1 cellular context compared by ENCODE assay signal in genomic region chr2:46967022-46967591, GRCh38.
TF ChIP-seq lines count a peak whose summit lies in the region.
"Not testable (repeated sequence)": the region's sequence is repeated elsewhere in the genome, so short reads cannot be mapped to it uniquely, and the experiment has no call there.

No MANE protein-coding gene starts in this region.

TF ChIP-seq in HepG2, 621 proteins besides CTCF, POLR2A, EP300 and RAD21 (continued from another document and continues in another):
- TF ChIP-seq, protein P1, sequence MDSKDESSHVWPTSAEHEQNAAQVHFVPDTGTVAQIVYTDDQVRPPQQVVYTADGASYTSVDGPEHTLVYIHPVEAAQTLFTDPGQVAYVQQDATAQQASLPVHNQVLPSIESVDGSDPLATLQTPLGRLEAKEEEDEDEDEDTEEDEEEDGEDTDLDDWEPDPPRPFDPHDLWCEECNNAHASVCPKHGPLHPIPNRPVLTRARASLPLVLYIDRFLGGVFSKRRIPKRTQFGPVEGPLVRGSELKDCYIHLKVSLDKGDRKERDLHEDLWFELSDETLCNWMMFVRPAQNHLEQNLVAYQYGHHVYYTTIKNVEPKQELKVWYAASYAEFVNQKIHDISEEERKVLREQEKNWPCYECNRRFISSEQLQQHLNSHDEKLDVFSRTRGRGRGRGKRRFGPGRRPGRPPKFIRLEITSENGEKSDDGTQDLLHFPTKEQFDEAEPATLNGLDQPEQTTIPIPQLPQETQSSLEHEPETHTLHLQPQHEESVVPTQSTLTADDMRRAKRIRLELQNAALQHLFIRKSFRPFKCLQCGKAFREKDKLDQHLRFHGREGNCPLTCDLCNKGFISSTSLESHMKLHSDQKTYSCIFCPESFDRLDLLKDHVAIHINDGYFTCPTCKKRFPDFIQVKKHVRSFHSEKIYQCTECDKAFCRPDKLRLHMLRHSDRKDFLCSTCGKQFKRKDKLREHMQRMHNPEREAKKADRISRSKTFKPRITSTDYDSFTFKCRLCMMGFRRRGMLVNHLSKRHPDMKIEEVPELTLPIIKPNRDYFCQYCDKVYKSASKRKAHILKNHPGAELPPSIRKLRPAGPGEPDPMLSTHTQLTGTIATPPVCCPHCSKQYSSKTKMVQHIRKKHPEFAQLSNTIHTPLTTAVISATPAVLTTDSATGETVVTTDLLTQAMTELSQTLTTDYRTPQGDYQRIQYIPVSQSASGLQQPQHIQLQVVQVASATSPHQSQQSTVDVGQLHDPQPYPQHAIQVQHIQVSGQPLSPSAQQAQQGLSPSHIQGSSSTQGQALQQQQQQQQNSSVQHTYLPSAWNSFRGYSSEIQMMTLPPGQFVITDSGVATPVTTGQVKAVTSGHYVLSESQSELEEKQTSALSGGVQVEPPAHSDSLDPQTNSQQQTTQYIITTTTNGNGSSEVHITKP (CRISPR knock-in tag; IDR thresholded peaks at IDR 0.05; ENCODE audit: low read depth), result peak; percentile 68; the same call in 1 of the 2 replicates
- TF ChIP-seq DRAP1 (CRISPR knock-in tag; IDR thresholded peaks at IDR 0.05), result 0 out of 2 replicates have a peak, but pooled peaks have one; percentile 50
- peak; percentile 26; the same call in 1 of the 2 replicates for TF ChIP-seq TGIF2 (CRISPR knock-in tag; IDR thresholded peaks at IDR 0.05)
- TF ChIP-seq ATM (IDR thresholded peaks at IDR 0.05; ENCODE audit: borderline replicate concordance), result peak; percentile 84; the same call in 1 of the 2 replicates
- 0 out of 2 replicates have a peak, but pooled peaks have one; percentile 27 for TF ChIP-seq NFYB (CRISPR knock-in tag; IDR thresholded peaks at IDR 0.05)
- TF ChIP-seq CCAR2 (optimal IDR thresholded peaks at IDR 0.05; ENCODE audit: low read depth, low read length), result peak; percentile 51
- peak; percentile 96 for TF ChIP-seq ZSCAN9 (CRISPR knock-in tag; IDR thresholded peaks at IDR 0.05; ENCODE audit: borderline replicate concordance)
- TF ChIP-seq ZSCAN30 (CRISPR knock-in tag; IDR thresholded peaks at IDR 0.05), result 0 out of 2 replicates have a peak, but pooled peaks have one; percentile 19
- peak; percentile 72; the same call in 1 of the 2 replicates for TF ChIP-seq MIER2 (CRISPR knock-in tag; IDR thresholded peaks at IDR 0.05)
- TF ChIP-seq HNF1A (IDR thresholded peaks at IDR 0.05; ENCODE audit: low read depth), result peak; percentile 42; the same call in 1 of the 2 replicates
- TF ChIP-seq HNF1A (CRISPR knock-in tag; IDR thresholded peaks at IDR 0.05; ENCODE audit: borderline replicate concordance), result peak; percentile 63; the same call in 1 of the 2 replicates
- TF ChIP-seq BCL6 (CRISPR knock-in tag; IDR thresholded peaks at IDR 0.05), result peak; percentile 91
- TF ChIP-seq ARID3A (IDR thresholded peaks at IDR 0.05; ENCODE audit: low read depth, low read length), result peak; percentile 92
- 0 out of 2 replicates have a peak, but pooled peaks have one; percentile 36 for TF ChIP-seq ZFP82 (CRISPR knock-in tag; IDR thresholded peaks at IDR 0.05; ENCODE audit: borderline replicate concordance)
- TF ChIP-seq ZNF749 (CRISPR knock-in tag; IDR thresholded peaks at IDR 0.05; ENCODE audit: borderline replicate concordance), result 0 out of 2 replicates have a peak, but pooled peaks have one; percentile 22
- peak; percentile 96 for TF ChIP-seq NFKBIZ (CRISPR knock-in tag; IDR thresholded peaks at IDR 0.05)
- TF ChIP-seq MTF2 (CRISPR knock-in tag; IDR thresholded peaks at IDR 0.05; ENCODE audit: borderline replicate concordance), result peak; percentile 22; the same call in 1 of the 2 replicates
- TF ChIP-seq ARID4A (CRISPR knock-in tag; IDR thresholded peaks at IDR 0.05; ENCODE audit: borderline replicate concordance), result peak; percentile 66; the same call in 1 of the 2 replicates
- TF ChIP-seq, protein P2, sequence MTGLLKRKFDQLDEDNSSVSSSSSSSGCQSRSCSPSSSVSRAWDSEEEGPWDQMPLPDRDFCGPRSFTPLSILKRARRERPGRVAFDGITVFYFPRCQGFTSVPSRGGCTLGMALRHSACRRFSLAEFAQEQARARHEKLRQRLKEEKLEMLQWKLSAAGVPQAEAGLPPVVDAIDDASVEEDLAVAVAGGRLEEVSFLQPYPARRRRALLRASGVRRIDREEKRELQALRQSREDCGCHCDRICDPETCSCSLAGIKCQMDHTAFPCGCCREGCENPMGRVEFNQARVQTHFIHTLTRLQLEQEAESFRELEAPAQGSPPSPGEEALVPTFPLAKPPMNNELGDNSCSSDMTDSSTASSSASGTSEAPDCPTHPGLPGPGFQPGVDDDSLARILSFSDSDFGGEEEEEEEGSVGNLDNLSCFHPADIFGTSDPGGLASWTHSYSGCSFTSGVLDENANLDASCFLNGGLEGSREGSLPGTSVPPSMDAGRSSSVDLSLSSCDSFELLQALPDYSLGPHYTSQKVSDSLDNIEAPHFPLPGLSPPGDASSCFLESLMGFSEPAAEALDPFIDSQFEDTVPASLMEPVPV (CRISPR knock-in tag; IDR thresholded peaks at IDR 0.05), result 0 out of 2 replicates have a peak, but pooled peaks have one; percentile 14
- peak; percentile 73; the same call in 1 of the 2 replicates for TF ChIP-seq KDM3A (CRISPR knock-in tag; IDR thresholded peaks at IDR 0.05; ENCODE audit: low read depth)
- TF ChIP-seq GATAD2A (CRISPR knock-in tag; IDR thresholded peaks at IDR 0.05), result peak; percentile 98
- peak; percentile 56; the same call in 1 of the 2 replicates for TF ChIP-seq HOXA5 (CRISPR knock-in tag; IDR thresholded peaks at IDR 0.05)
- peak; percentile 75 for TF ChIP-seq DPF2 (CRISPR knock-in tag; IDR thresholded peaks at IDR 0.05; ENCODE audit: borderline replicate concordance, low read depth)
- peak; percentile 65 for TF ChIP-seq HDAC1 (CRISPR knock-in tag; IDR thresholded peaks at IDR 0.05)
- TF ChIP-seq SMC3 (IDR thresholded peaks at IDR 0.05; ENCODE audit: low read length), result peak; percentile 86; the same call in 1 of the 2 replicates
- TF ChIP-seq THAP11 (CRISPR knock-in tag; IDR thresholded peaks at IDR 0.05), result peak; percentile 82
- 0 out of 2 replicates have a peak, but pooled peaks have one; percentile 47 for TF ChIP-seq ZNF292 (CRISPR knock-in tag; IDR thresholded peaks at IDR 0.05; ENCODE audit: borderline replicate concordance, low read depth)
- TF ChIP-seq IKZF5 (CRISPR knock-in tag; IDR thresholded peaks at IDR 0.05), result peak; percentile 60
- 0 out of 2 replicates have a peak, but pooled peaks have one; percentile 32 for TF ChIP-seq ZFP36L1 (CRISPR knock-in tag; IDR thresholded peaks at IDR 0.05)
- peak; percentile 84 for TF ChIP-seq TARDBP (CRISPR knock-in tag; IDR thresholded peaks at IDR 0.05)
- TF ChIP-seq ZNF331 (CRISPR knock-in tag; IDR thresholded peaks at IDR 0.05), result peak; percentile 95
- TF ChIP-seq KAT8 (CRISPR knock-in tag; IDR thresholded peaks at IDR 0.05), result peak; percentile 85
- TF ChIP-seq NONO (IDR thresholded peaks at IDR 0.05); CREB1 (IDR thresholded peaks at IDR 0.05); HNF4G (CRISPR knock-in tag; IDR thresholded peaks at IDR 0.05; ENCODE audit: borderline replicate concordance, low read depth): not testable (repeated sequence)
- TF ChIP-seq NONO (CRISPR knock-in tag; conservative IDR thresholded peaks at IDR 0.05), result peak; percentile 78; the same call in 1 of the 2 replicates
- TF ChIP-seq, protein P3, sequence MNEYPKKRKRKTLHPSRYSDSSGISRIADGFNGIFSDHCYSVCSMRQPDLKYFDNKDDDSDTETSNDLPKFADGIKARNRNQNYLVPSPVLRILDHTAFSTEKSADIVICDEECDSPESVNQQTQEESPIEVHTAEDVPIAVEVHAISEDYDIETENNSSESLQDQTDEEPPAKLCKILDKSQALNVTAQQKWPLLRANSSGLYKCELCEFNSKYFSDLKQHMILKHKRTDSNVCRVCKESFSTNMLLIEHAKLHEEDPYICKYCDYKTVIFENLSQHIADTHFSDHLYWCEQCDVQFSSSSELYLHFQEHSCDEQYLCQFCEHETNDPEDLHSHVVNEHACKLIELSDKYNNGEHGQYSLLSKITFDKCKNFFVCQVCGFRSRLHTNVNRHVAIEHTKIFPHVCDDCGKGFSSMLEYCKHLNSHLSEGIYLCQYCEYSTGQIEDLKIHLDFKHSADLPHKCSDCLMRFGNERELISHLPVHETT (CRISPR knock-in tag; conservative IDR thresholded peaks at IDR 0.05), result 0 out of 2 replicates have a peak, but pooled peaks have one; percentile 23
- TF ChIP-seq RCOR2 (CRISPR knock-in tag; IDR thresholded peaks at IDR 0.05), result peak; percentile 90
- TF ChIP-seq ZNF460 (CRISPR knock-in tag; IDR thresholded peaks at IDR 0.05; ENCODE audit: borderline replicate concordance), result peak; percentile 83; the same call in 1 of the 2 replicates
- 0 out of 2 replicates have a peak, but pooled peaks have one; percentile 32 for TF ChIP-seq ZNF354B (CRISPR knock-in tag; IDR thresholded peaks at IDR 0.05)
- peak; percentile 68 for TF ChIP-seq CREB1 (CRISPR knock-in tag; IDR thresholded peaks at IDR 0.05)
- peak; percentile 82; the same call in 1 of the 2 replicates for TF ChIP-seq ZKSCAN8 (CRISPR knock-in tag; IDR thresholded peaks at IDR 0.05; ENCODE audit: borderline replicate concordance)
- peak; percentile 95 for TF ChIP-seq TEAD3 (CRISPR knock-in tag; optimal IDR thresholded peaks at IDR 0.05; ENCODE audit: borderline replicate concordance)
- TF ChIP-seq ZNF12 (CRISPR knock-in tag; IDR thresholded peaks at IDR 0.05), result peak; percentile 90
- TF ChIP-seq HNF4G (IDR thresholded peaks at IDR 0.05; ENCODE audit: borderline replicate concordance, low read depth, low read length), result peak; percentile 82
